Comparison of ENCODE assay signal across 10 cellular contexts in genomic region chr7:48097511-48098231, GRCh38. TPM values are rescaled to one million over a fixed set of nuclear protein-coding genes. Genes with fewer than 3 reads are reported as not detected.
DNase-seq lines count a peak whose midpoint lies in the region; ATAC-seq and TF ChIP-seq lines count a peak whose summit lies in the region.
"Had no signal": no experiment of that assay in that cellular context is flagged by ENCODE, and none has a peak within 500 bp of the region (broad histone marks: within the 10 kb centered on the region; RNA-seq: fewer than 3 reads in every experiment).

No MANE protein-coding gene starts in this region.

- no peaks in the 10 kb centered on the region for H3K9me3 Mint-ChIP-seq in activated T-helper 1 cell treated with anti-CD3 and anti-CD28 coated beads, Interleukin-12 subunit alpha, Interleukin-12 subunit beta, Interleukin-2, Interleukin-4 antibody, amounts not matched to agents 30 ng/mL and 10 ng/mL and 1 ng/mL, durations not matched to agents 14 hours and 24 hours and 36 hours

- H3K36me3 Mint-ChIP-seq in activated T-helper 1 cell treated with anti-CD3 and anti-CD28 coated beads, Interleukin-12 subunit alpha, Interleukin-12 subunit beta, Interleukin-2, Interleukin-4 antibody, amounts not matched to agents 30 ng/mL and 10 ng/mL and 1 ng/mL, durations not matched to agents 14 hours and 24 hours and 36 hours (ENCODE audit: low read depth), result peaks cover 63% of the 10 kb centered on the region

- WGBS in right cardiac atrium, result 64% methylated on average over 6 of the region's 6 CpGs

- no peak for TF ChIP-seq CTCF in upper lobe of right lung (IDR thresholded peaks at IDR 0.05)

- peaks cover 95% of the 10 kb centered on the region for H3K36me3 ChIP-seq in upper lobe of right lung

- peak overlapping the region; percentile 92 for H3K27ac Mint-ChIP-seq in activated T-helper 1 cell treated with anti-CD3 and anti-CD28 coated beads, Interleukin-12 subunit alpha, Interleukin-12 subunit beta, Interleukin-2, Interleukin-4 antibody, amounts not matched to agents 30 ng/mL and 10 ng/mL and 1 ng/mL, durations not matched to agents 14 hours and 24 hours and 36 hours

- peak in 1 of 2 donors; percentile 36 for ATAC-seq in right cardiac atrium
- no peak for ATAC-seq in Right ventricle myocardium inferior
- peak; percentile 38 for ATAC-seq in upper lobe of right lung

- peaks cover 75% of the 10 kb centered on the region for H3K4me1 Mint-ChIP-seq in activated T-helper 1 cell treated with anti-CD3 and anti-CD28 coated beads, Interleukin-12 subunit alpha, Interleukin-12 subunit beta, Interleukin-2, Interleukin-4 antibody, amounts not matched to agents 30 ng/mL and 10 ng/mL and 1 ng/mL, durations not matched to agents 14 hours and 24 hours and 36 hours (ENCODE audit: low read depth)

- H3K9me3 ChIP-seq in right cardiac atrium (ENCODE audit: control insufficient read depth, low read length) (no peaks in the 10 kb centered on the region), upper lobe of right lung (no peaks in the 10 kb centered on the region)

- no peaks in the 10 kb centered on the region for H3K4me1 ChIP-seq in right cardiac atrium (ENCODE audit: control insufficient read depth, insufficient read depth, low read length)
- H3K4me1 ChIP-seq in upper lobe of right lung, result peaks cover 31% of the 10 kb centered on the region

- no peak overlapping the region for H3K4me3 ChIP-seq in right cardiac atrium (ENCODE audit: low read length)
- no peak overlapping the region for H3K4me3 ChIP-seq in upper lobe of right lung
- H3K4me3 ChIP-seq: coronary artery, SK-N-MC had no signal

- H3K27me3 ChIP-seq in right cardiac atrium (ENCODE audit: control insufficient read depth, insufficient read depth) (no peaks in the 10 kb centered on the region), upper lobe of right lung (no peaks in the 10 kb centered on the region)

- intact Hi-C loops in right cardiac atrium (cut with DNase I), result loop anchor here in 1 of 4 donors (10.0 kb wide), 1 partner anchor 63 kb away; the partner anchor contains the start of gene C7orf57
- intact Hi-C loops in Right ventricle myocardium inferior (cut with DNase I), result no loop called here
- intact Hi-C loops in activated T-helper 1 cell treated with anti-CD3 and anti-CD28 coated beads, Interleukin-12 subunit alpha, Interleukin-12 subunit beta, Interleukin-2, Interleukin-4 antibody, amounts not matched to agents 30 ng/mL and 10 ng/mL and 1 ng/mL, durations not matched to agents 14 hours and 24 hours and 36 hours (cut with micrococcal nuclease), result loop anchor here (1.0 to 2.0 kb wide), 4 partner anchors 8 to 119 kb away; partner anchors contain the start of genes C7orf57, HUS1 and UPP1
- intact Hi-C loops in upper lobe of right lung (cut with DNase I), result no loop called here

- no peaks in the 10 kb centered on the region for H3K27me3 Mint-ChIP-seq in activated T-helper 1 cell treated with anti-CD3 and anti-CD28 coated beads, Interleukin-12 subunit alpha, Interleukin-12 subunit beta, Interleukin-2, Interleukin-4 antibody, amounts not matched to agents 30 ng/mL and 10 ng/mL and 1 ng/mL, durations not matched to agents 14 hours and 24 hours and 36 hours (ENCODE audit: insufficient read depth)

- H3K4me3 Mint-ChIP-seq in activated T-helper 1 cell treated with anti-CD3 and anti-CD28 coated beads, Interleukin-12 subunit alpha, Interleukin-12 subunit beta, Interleukin-2, Interleukin-4 antibody, amounts not matched to agents 30 ng/mL and 10 ng/mL and 1 ng/mL, durations not matched to agents 14 hours and 24 hours and 36 hours, result peak overlapping the region; percentile 42

- peak overlapping the region; percentile 55 for H3K27ac ChIP-seq in right cardiac atrium (ENCODE audit: low read length)
- peak overlapping the region; percentile 55 for H3K27ac ChIP-seq in upper lobe of right lung
- H3K27ac ChIP-seq: SK-N-MC had no signal

- DNase-seq in right cardiac atrium (no peak), Right ventricle myocardium inferior (ENCODE audit: missing footprints) (no peak), islet precursor cell (peak; percentile 41), upper lobe of right lung (no peak), DMS79 (lab: John Stamatoyannopoulos, UW) (no peak), COLO829 (ENCODE audit: low spot score) (no peak), kidney glomerular epithelial cell (lab: John Stamatoyannopoulos, UW) (no peak)
- DNase-seq in activated T-helper 1 cell treated with anti-CD3 and anti-CD28 coated beads, Interleukin-12 subunit alpha, Interleukin-12 subunit beta, Interleukin-2, Interleukin-4 antibody, amounts not matched to agents 30 ng/mL and 10 ng/mL and 1 ng/mL, durations not matched to agents 14 hours and 24 hours and 36 hours (ENCODE audit: low spot score), result peak; percentile 39

RNA-seq across cellular contexts. Expression of gene UPP1, which starts 8.6 kb away (rescaled TPM):
- total RNA-seq in right cardiac atrium (10 to 100 TPM; 20.6 to 29.0 (median 23.5) TPM), Right ventricle myocardium inferior (20.9 TPM), upper lobe of right lung (68.9 TPM)
- 17.3 TPM for polyA plus RNA-seq in right cardiac atrium
- 51.6 and 55.4 TPM in 2 replicates for total RNA-seq in activated T-helper 1 cell treated with anti-CD3 and anti-CD28 coated beads, Interleukin-12 subunit alpha, Interleukin-12 subunit beta, Interleukin-2, Interleukin-4 antibody, amounts not matched to agents 30 ng/mL and 10 ng/mL and 1 ng/mL, durations not matched to agents 14 hours and 24 hours and 36 hours

Comparison
In these comparisons a context has a peak if more than half of its experiments do, and no peak if none do; other contexts are left out.
1. DNase-seq: peak in activated T-helper 1 cell treated with anti-CD3 and anti-CD28 coated beads, Interleukin-12 subunit alpha, Interleukin-12 subunit beta, Interleukin-2, Interleukin-4 antibody, amounts not matched to agents 30 ng/mL and 10 ng/mL and 1 ng/mL, durations not matched to agents 14 hours and 24 hours and 36 hours (single experiment) and islet precursor cell (single experiment); none in right cardiac atrium (0 of 3), Right ventricle myocardium inferior (single experiment), upper lobe of right lung (single experiment), DMS79 (single experiment), COLO829 (single experiment) and kidney glomerular epithelial cell (single experiment).